36 cellular contexts compared by ENCODE assay signal in genomic region chr2:149296031-149296430, GRCh38. TPM values are rescaled to one million over a fixed set of nuclear protein-coding genes. Genes with fewer than 3 reads are reported as not detected.
"Had no signal": no experiment of that assay in that cellular context is flagged by ENCODE, and none has a peak within 500 bp of the region (broad histone marks: within the 10 kb centered on the region; RNA-seq: fewer than 3 reads in every experiment).

No MANE protein-coding gene starts in this region.

- H3K27ac ChIP-seq: adrenal gland, body of pancreas, brain microvascular endothelial cell, breast epithelium, VCaP had no signal

- H3K4me1 ChIP-seq: adrenal gland, body of pancreas, breast epithelium had no signal

- DNase-seq: activated B cell treated with CpG ODN at 0.5 μM for 24 hours; activated CD4-positive, alpha-beta memory T cell treated with anti-CD3 and anti-CD28 coated beads for 36 hours; activated CD4-positive, alpha-beta T cell treated with anti-CD3 and anti-CD28 coated beads for 4 hours; activated CD4-positive, alpha-beta T cell treated with anti-CD3 and anti-CD28 coated beads, Interleukin-2, amount 10 ng/mL, durations not matched to agents 24 days and 14 days; activated CD4-positive, alpha-beta T cell treated with anti-CD3 and anti-CD28 coated beads, Interleukin-2, amount 50 U/mL, for 1 hour; activated CD4-positive, alpha-beta T cell treated with anti-CD3 and anti-CD28 coated beads, Interleukin-2, amount 50 U/mL, for 4 hours; activated CD4-positive, CD25-positive, alpha-beta regulatory T cell treated with anti-CD3 and anti-CD28 coated beads, Interleukin-2, amount 50 U/mL, for 72 hours; activated CD8-positive, alpha-beta memory T cell treated with anti-CD3 and anti-CD28 coated beads, Interleukin-2, amount 50 U/mL, for 4 hours; activated CD8-positive, alpha-beta T cell treated with anti-CD3 and anti-CD28 coated beads for 36 hours; activated effector memory CD4-positive, alpha-beta T cell treated with anti-CD3 and anti-CD28 coated beads, Interleukin-2, amount 50 U/mL, for 16 hours; activated gamma-delta T cell treated with Interleukin-2 at 50 U/mL for 16 hours; activated naive CD4-positive, alpha-beta T cell; activated naive CD4-positive, alpha-beta T cell treated with anti-CD3 and anti-CD28 coated beads for 36 hours; activated naive CD4-positive, alpha-beta T cell treated with anti-CD3 and anti-CD28 coated beads, Interleukin-2, amount 50 U/mL, for 16 hours; activated naive CD8-positive, alpha-beta T cell treated with anti-CD3 and anti-CD28 coated beads for 36 hours; activated T-cell treated with anti-CD3 and anti-CD28 coated beads for 4 hours; activated T-cell treated with anti-CD3 and anti-CD28 coated beads, Interleukin-2, amount 50 U/mL, for 1 hour; activated T-cell treated with anti-CD3 and anti-CD28 coated beads, Interleukin-2, amount 50 U/mL, for 4 hours; activated T-cell treated with anti-CD3 and anti-CD28 coated beads, Interleukin-2, amount 50 U/mL, for 72 hours; adrenal gland; amniotic stem cell; aorta; body of pancreas; brain microvascular endothelial cell; central memory CD4-positive, alpha-beta T cell; T-helper 2 cell; T-helper 9 cell had no signal

- FAIRE-seq: astrocyte, colon, TTC549 had no signal

- ATAC-seq: activated CD8-positive, alpha-beta T cell treated with anti-CD3 and anti-CD28 coated beads for 36 hours; activated naive CD4-positive, alpha-beta T cell treated with anti-CD3 and anti-CD28 coated beads, Interleukin-2, amount 50 U/mL, for 72 hours; activated T-cell treated with anti-CD3 and anti-CD28 coated beads, Interleukin-2, amount 50 U/mL, for 4 hours; activated T-cell treated with anti-CD3 and anti-CD28 coated beads, Interleukin-2, amount 50 U/mL, for 72 hours; activated T-helper 17 cell treated with anti-CD3 and anti-CD28 coated beads, Interleukin-2, amount 50 U/mL, for 72 hours; body of pancreas had no signal

- H3K36me3 ChIP-seq: adrenal gland, brain microvascular endothelial cell, breast epithelium had no signal

- H3K4me3 ChIP-seq: adrenal gland, body of pancreas, breast epithelium had no signal

- H3K9me3 ChIP-seq: adrenal gland, body of pancreas, breast epithelium had no signal

- H3K27me3 ChIP-seq: adrenal gland, body of pancreas, brain microvascular endothelial cell, breast epithelium had no signal

RNA-seq across cellular contexts. Expression of gene LYPD6, which starts 34.4 kb away (rescaled TPM):
- total RNA-seq: activated B cell treated with CpG ODN at 0.5 μM for 24 hours; activated CD4-positive, alpha-beta memory T cell treated with anti-CD3 and anti-CD28 coated beads for 36 hours; activated CD4-positive, alpha-beta T cell treated with anti-CD3 and anti-CD28 coated beads, Interleukin-2, amount 10 ng/mL, durations not matched to agents 24 days and 14 days; activated CD8-positive, alpha-beta memory T cell treated with anti-CD3 and anti-CD28 coated beads for 36 hours; activated CD8-positive, alpha-beta T cell treated with anti-CD3 and anti-CD28 coated beads for 36 hours; activated naive CD4-positive, alpha-beta T cell treated with anti-CD3 and anti-CD28 coated beads for 36 hours; activated naive CD4-positive, alpha-beta T cell treated with anti-CD3 and anti-CD28 coated beads, Interleukin-2, amount 50 U/mL, for 72 hours; activated naive CD8-positive, alpha-beta T cell treated with anti-CD3 and anti-CD28 coated beads for 36 hours; activated T-cell treated with anti-CD3 and anti-CD28 coated beads, Interleukin-2, amount 50 U/mL, for 4 hours; activated T-cell treated with anti-CD3 and anti-CD28 coated beads, Interleukin-2, amount 50 U/mL, for 72 hours; activated T-helper 1 cell treated with anti-CD3 and anti-CD28 coated beads, Interleukin-12 subunit alpha, Interleukin-12 subunit beta, Interleukin-2, Interleukin-4 antibody, amounts not matched to agents 30 ng/mL and 10 ng/mL and 1 ng/mL, durations not matched to agents 14 hours and 24 hours and 36 hours; activated T-helper 17 cell treated with anti-CD3 and anti-CD28 coated beads, Interleukin-2, amount 50 U/mL, for 72 hours had no signal
